In genomic region chr9:129749575-129749974, GRCh38 we compare ENCODE assay signal across 22 cellular contexts. TPM values are rescaled to one million over a fixed set of nuclear protein-coding genes. Genes with fewer than 3 reads are reported as not detected.
"Had no signal": no experiment of that assay in that cellular context is flagged by ENCODE, and none has a peak within 500 bp of the region (broad histone marks: within the 10 kb centered on the region; RNA-seq: fewer than 3 reads in every experiment).

No MANE protein-coding gene starts in this region.

- H3K27ac Mint-ChIP-seq: activated B cell treated with CpG ODN at 0.5 μM for 24 hours; activated CD8-positive, alpha-beta T cell treated with anti-CD3 and anti-CD28 coated beads for 36 hours; activated naive CD4-positive, alpha-beta T cell treated with anti-CD3 and anti-CD28 coated beads, Interleukin-2, amount 50 U/mL, for 24 hours; immature natural killer cell; stimulated activated naive B cell treated with anti-CD40 and anti-IgM and Interleukin-4, amounts not matched to agents 10 μg/mL and 1 μg/mL and 100 μg/mL, for 72 hours had no signal

- FAIRE-seq: TTC549 had no signal

- H2AFZ ChIP-seq: parathyroid adenoma had no signal

- H3K27me3 Mint-ChIP-seq: activated naive CD4-positive, alpha-beta T cell treated with anti-CD3 and anti-CD28 coated beads, Interleukin-2, amount 50 U/mL, for 24 hours had no signal

- H3K9me3 ChIP-seq: body of pancreas, sigmoid colon, transverse colon had no signal

- H3K36me3 ChIP-seq: sigmoid colon, transverse colon had no signal

- H3K79me2 ChIP-seq: parathyroid adenoma had no signal

- H3K36me3 Mint-ChIP-seq: activated naive CD4-positive, alpha-beta T cell treated with anti-CD3 and anti-CD28 coated beads, Interleukin-2, amount 50 U/mL, for 24 hours; immature natural killer cell; naive B cell; stimulated activated naive B cell treated with anti-CD40 and anti-IgM and Interleukin-4, amounts not matched to agents 10 μg/mL and 1 μg/mL and 100 μg/mL, for 72 hours had no signal

- H3K4me3 Mint-ChIP-seq: activated B cell treated with CpG ODN at 0.5 μM for 24 hours; activated CD8-positive, alpha-beta T cell treated with anti-CD3 and anti-CD28 coated beads for 36 hours; activated naive CD4-positive, alpha-beta T cell treated with anti-CD3 and anti-CD28 coated beads, Interleukin-2, amount 50 U/mL, for 24 hours; central memory CD8-positive, alpha-beta T cell; immature natural killer cell; naive B cell; stimulated activated naive B cell treated with anti-CD40 and anti-IgM and Interleukin-4, amounts not matched to agents 10 μg/mL and 1 μg/mL and 100 μg/mL, for 72 hours had no signal

- H3K4me3 ChIP-seq: body of pancreas, sigmoid colon, transverse colon had no signal

- ATAC-seq: activated CD8-positive, alpha-beta T cell treated with anti-CD3 and anti-CD28 coated beads for 36 hours; body of pancreas; stimulated activated naive B cell treated with anti-CD40 and anti-IgM and Interleukin-4, amounts not matched to agents 10 μg/mL and 1 μg/mL and 100 μg/mL, for 72 hours had no signal

- DNase-seq: activated B cell treated with CpG ODN at 0.5 μM for 24 hours; activated CD4-positive, alpha-beta T cell treated with anti-CD3 and anti-CD28 coated beads for 48 hours; activated CD8-positive, alpha-beta T cell treated with anti-CD3 and anti-CD28 coated beads for 36 hours; activated effector memory CD4-positive, alpha-beta T cell treated with anti-CD3 and anti-CD28 coated beads, Interleukin-2, amount 50 U/mL, for 16 hours; activated T-cell treated with anti-CD3 and anti-CD28 coated beads, Interleukin-2, amount 50 U/mL, for 48 hours; body of pancreas; cortex of kidney; effector CD8-positive, alpha-beta T cell; foreskin melanocyte; head of caudate nucleus; immature natural killer cell; midbrain; naive B cell; sigmoid colon; stimulated activated CD4-positive, alpha-beta T cell treated with anti-CD3 and anti-CD28 coated beads, Interleukin-4, amount 100 ng/mL, for 1 hour; stimulated activated naive B cell treated with anti-CD40 and anti-IgM and Interleukin-4, amounts not matched to agents 10 μg/mL and 1 μg/mL and 100 μg/mL, for 72 hours; substantia nigra; transverse colon had no signal

- H3K9ac ChIP-seq: parathyroid adenoma had no signal

- H3K9me3 Mint-ChIP-seq: activated B cell treated with CpG ODN at 0.5 μM for 24 hours; activated CD8-positive, alpha-beta T cell treated with anti-CD3 and anti-CD28 coated beads for 36 hours; activated naive CD4-positive, alpha-beta T cell treated with anti-CD3 and anti-CD28 coated beads, Interleukin-2, amount 50 U/mL, for 24 hours; central memory CD8-positive, alpha-beta T cell; immature natural killer cell; naive B cell; stimulated activated naive B cell treated with anti-CD40 and anti-IgM and Interleukin-4, amounts not matched to agents 10 μg/mL and 1 μg/mL and 100 μg/mL, for 72 hours had no signal

- H3K27me3 ChIP-seq: body of pancreas had no signal

- H3K27ac ChIP-seq: body of pancreas, parathyroid adenoma, sigmoid colon, transverse colon had no signal

RNA-seq across cellular contexts. Expression of gene PTGES, which starts 3.3 kb away (rescaled TPM):
- total RNA-seq: activated B cell treated with CpG ODN at 0.5 μM for 24 hours had no signal
- polyA plus RNA-seq: immature natural killer cell had no signal
